In genomic region chr13:51588406-51588949, GRCh38 we compare ENCODE assay signal across 23 cellular contexts. TPM values are rescaled to one million over a fixed set of nuclear protein-coding genes. Genes with fewer than 3 reads are reported as not detected.
DNase-seq lines count a peak whose midpoint lies in the region; ATAC-seq, FAIRE-seq and TF ChIP-seq lines count a peak whose summit lies in the region.
"Had no signal": no experiment of that assay in that cellular context is flagged by ENCODE, and none has a peak within 500 bp of the region (broad histone marks: within the 10 kb centered on the region; RNA-seq: fewer than 3 reads in every experiment).

No MANE protein-coding gene starts in this region.

- peak overlapping the region; percentile 31 for H3K27ac Mint-ChIP-seq in T-helper 1 cell treated with Interleukin-12 subunit alpha and Interleukin-12 subunit beta and Interleukin-4 antibody, amounts not matched to agents 30 μg/mL and 1 μg/mL, for 36 hours
- peak overlapping the region; percentile 13 to 50 (median 14) for H3K27ac Mint-ChIP-seq in IgD-negative memory B cell
- H3K27ac Mint-ChIP-seq: activated CD4-positive, alpha-beta T cell treated with anti-CD3 and anti-CD28 coated beads, Interleukin-2, amount 10 ng/mL, durations not matched to agents 7 days and 5 days had no signal

- TF ChIP-seq POLR2A in H1 (IDR thresholded peaks at IDR 0.05; ENCODE audit: control extremely low read depth in 1 of 2, low read depth in 2 of 2, low read length in 2 of 2) = no peak

- no peak for FAIRE-seq in H1 (lab: Jason Lieb, UNC)
- FAIRE-seq: A204.1, HTR-8/SVneo, TTC549 had no signal

- peak overlapping the region in 1 of 4 experiments; percentile 37; a peak in 2 of 8 replicates for H3K4me3 ChIP-seq in H1 (ENCODE audit: extremely low read depth in 1 of 4, insufficient read depth in 2 of 4, low read depth in 3 of 4, low read length in 4 of 4)
- H3K4me3 ChIP-seq in trophoblast cell (ENCODE audit: low read depth, low read length) = no peak overlapping the region
- H3K4me3 ChIP-seq: esophagus muscularis mucosa, lung, tibial nerve had no signal

- no peaks in the 10 kb centered on the region for H3K79me1 ChIP-seq in H1 (ENCODE audit: low read depth, low read length)
- H3K79me1 ChIP-seq in trophoblast cell (ENCODE audit: low read length) = peaks cover 12% of the 10 kb centered on the region

- no peak overlapping the region for H3K56ac ChIP-seq in H1 (replicated peaks; ENCODE audit: insufficient read length, low read depth, low read length)

- no peak overlapping the region for H3K14ac ChIP-seq in H1 (ENCODE audit: insufficient read length)
- no peak overlapping the region for H3K14ac ChIP-seq in trophoblast cell (ENCODE audit: low read length)

- no peaks in the 10 kb centered on the region for H3K9me3 Mint-ChIP-seq in T-helper 1 cell treated with Interleukin-12 subunit alpha and Interleukin-12 subunit beta and Interleukin-4 antibody, amounts not matched to agents 30 μg/mL and 1 μg/mL, for 36 hours
- H3K9me3 Mint-ChIP-seq in IgD-negative memory B cell = no peaks in the 10 kb centered on the region
- H3K9me3 Mint-ChIP-seq: activated CD4-positive, alpha-beta T cell treated with anti-CD3 and anti-CD28 coated beads, Interleukin-2, amount 10 ng/mL, durations not matched to agents 7 days and 5 days; naive B cell had no signal

- WGBS in H1 (ENCODE audit: extremely low coverage in 1 of 2, insufficient coverage in 1 of 2, insufficient read length in 1 of 2, insufficient replicate concordance in 2 of 2, low coverage in 1 of 2, low lambda C conversion rate in 2 of 2, missing lambda C conversion rate in 1 of 2), 2 experiments = 63% methylated on average over 2 of the region's 2 CpGs; no CpG with 5 or more reads in 1 of the 2 experiments
- WGBS in trophoblast cell (ENCODE audit: extremely low coverage, insufficient coverage, insufficient read length) = no CpG with 5 or more reads among the region's 2 CpGs

- POLR2A ChIA-PET in H1 (lab: Charles Lee; ENCODE audit: partially characterized antibody) = no interaction called here

- no peak overlapping the region for H2AK5ac ChIP-seq in H1 (ENCODE audit: low read depth, low read length)
- H2AK5ac ChIP-seq in trophoblast cell (ENCODE audit: low read length) = no peak overlapping the region

- DNase-seq in T-helper 1 cell = no peak
- DNase-seq in H1 (ENCODE audit: low read depth in 1 of 2, low spot score in 2 of 2) = no peak
- no peak for DNase-seq in trophoblast cell
- no peak for DNase-seq in stimulated activated CD4-positive, alpha-beta T cell treated with anti-CD3 and anti-CD28 coated beads, Interleukin-4, amount 100 ng/mL, for 1 hour
- DNase-seq: activated CD4-positive, alpha-beta T cell treated with anti-CD3 and anti-CD28 coated beads, Interleukin-2, amount 10 ng/mL, durations not matched to agents 7 days and 5 days; activated naive CD4-positive, alpha-beta T cell treated with anti-CD3 and anti-CD28 coated beads, Interleukin-2, amount 50 U/mL, for 16 hours; brain microvascular endothelial cell; C1 segment of cervical spinal cord; DMS153; naive B cell; NCI-H748 treated with DMSO at 0.1 percent for 48 hours; stimulated activated naive CD4-positive, alpha-beta T cell had no signal

- H4K91ac ChIP-seq in H1 (replicated peaks; ENCODE audit: insufficient read length, low read length) (no peak overlapping the region), trophoblast cell (ENCODE audit: low read depth, low read length) (no peak overlapping the region)

- peak overlapping the region; percentile 21; the same call in 1 of the 2 replicates for H2BK15ac ChIP-seq in H1 (ENCODE audit: low read length)

- peak overlapping the region; percentile 56; the same call in 1 of the 2 replicates for H3K18ac ChIP-seq in H1 (ENCODE audit: extremely low read depth, low read length)
- H3K18ac ChIP-seq in trophoblast cell (ENCODE audit: low read length) = no peak overlapping the region

- H2BK120ac ChIP-seq in H1 (replicated peaks; ENCODE audit: low read depth, low read length) = no peak overlapping the region
- H2BK120ac ChIP-seq in trophoblast cell (ENCODE audit: insufficient read depth, low read length, poor library complexity) = no peak overlapping the region

- no peak overlapping the region for H2BK5ac ChIP-seq in H1 (ENCODE audit: low read depth, low read length)
- H2BK5ac ChIP-seq in trophoblast cell (ENCODE audit: low read depth, low read length, poor library complexity) = no peak overlapping the region

- H2BK12ac ChIP-seq in H1 (ENCODE audit: low read depth, low read length) (peak overlapping the region; percentile 60; the same call in 1 of the 2 replicates), trophoblast cell (ENCODE audit: low read length) (no peak overlapping the region)

- TF ChIP-seq CTCF in H1 (IDR thresholded peaks at IDR 0.05; ENCODE audit: control extremely low read depth in 1 of 3, insufficient read depth in 1 of 3, low read depth in 1 of 3, low read length in 3 of 3) = no peak

- no peak overlapping the region for H3K23ac ChIP-seq in H1 (ENCODE audit: insufficient read length)
- H3K23ac ChIP-seq in trophoblast cell (ENCODE audit: low read length) = no peak overlapping the region

- H2AFZ ChIP-seq in H1 (ENCODE audit: low read length) = no peak overlapping the region
- H2AFZ ChIP-seq in trophoblast cell (ENCODE audit: insufficient read depth, low read length, poor library complexity) = no peak overlapping the region

- peaks cover 4% of the 10 kb centered on the region for H3K23me2 ChIP-seq in H1 (ENCODE audit: low read depth, low read length)

- H3K27me3 ChIP-seq in H1 (replicated peaks in 1 of 4; ENCODE audit: control insufficient read depth in 3 of 4, extremely low read depth in 1 of 4, insufficient read depth in 3 of 4, low read length in 3 of 4) = no peaks in the 10 kb centered on the region
- no peaks in the 10 kb centered on the region for H3K27me3 ChIP-seq in trophoblast cell (ENCODE audit: insufficient read depth, low read length)
- H3K27me3 ChIP-seq: brain microvascular endothelial cell, esophagus muscularis mucosa, tibial nerve had no signal

- peak overlapping the region; percentile 16; the same call in 1 of the 2 replicates for H2BK20ac ChIP-seq in H1 (ENCODE audit: low read length)

- H4K12ac ChIP-seq in trophoblast cell (ENCODE audit: low read depth, low read length) = no peak overlapping the region

- ATAC-seq in HG02798 (IDR thresholded peaks at IDR 0.05; ENCODE audit: poor library complexity, unreplicated experiment) = no peak
- no peak for ATAC-seq in GM21367 (IDR thresholded peaks at IDR 0.05; ENCODE audit: unreplicated experiment)
- ATAC-seq: HCT116 had no signal

- H3K36me3 Mint-ChIP-seq in T-helper 1 cell treated with Interleukin-12 subunit alpha and Interleukin-12 subunit beta and Interleukin-4 antibody, amounts not matched to agents 30 μg/mL and 1 μg/mL, for 36 hours (ENCODE audit: low read depth) = peaks cover 5% of the 10 kb centered on the region
- no peaks in the 10 kb centered on the region for H3K36me3 Mint-ChIP-seq in IgD-negative memory B cell
- H3K36me3 Mint-ChIP-seq: naive B cell had no signal

- CTCF ChIA-PET in H1 (lab: Charles Lee; ENCODE audit: partially characterized antibody) = no interaction called here

- peaks cover 3 to 32% (median 15%) of the 10 kb centered on the region in 4 experiments for H3K4me1 ChIP-seq in H1 (replicated peaks in 1 of 4; ENCODE audit: control insufficient read depth in 3 of 4, insufficient read depth in 4 of 4, low read length in 3 of 4)
- H3K4me1 ChIP-seq in trophoblast cell (ENCODE audit: control insufficient read depth in 1 of 2, insufficient read depth in 2 of 2, low read length in 2 of 2) = peaks cover 7 to 10% of the 10 kb centered on the region in 2 experiments

- H3K27me3 Mint-ChIP-seq in T-helper 1 cell treated with Interleukin-12 subunit alpha and Interleukin-12 subunit beta and Interleukin-4 antibody, amounts not matched to agents 30 μg/mL and 1 μg/mL, for 36 hours (ENCODE audit: low read depth) = no peaks in the 10 kb centered on the region
- no peaks in the 10 kb centered on the region for H3K27me3 Mint-ChIP-seq in IgD-negative memory B cell
- H3K27me3 Mint-ChIP-seq: activated CD4-positive, alpha-beta T cell treated with anti-CD3 and anti-CD28 coated beads, Interleukin-2, amount 10 ng/mL, durations not matched to agents 7 days and 5 days; naive B cell had no signal

- H4K5ac ChIP-seq in H1 (ENCODE audit: insufficient read length, low read depth, low read length) = no peak overlapping the region

- H4K20me1 ChIP-seq in H1 (replicated peaks in 1 of 2; ENCODE audit: control insufficient read depth in 1 of 2, insufficient read depth in 2 of 2, low read length in 2 of 2) = peaks cover 4 to 5% of the 10 kb centered on the region in 2 experiments

- H3K27ac ChIP-seq in H1 (ENCODE audit: low read depth, low read length) (no peak overlapping the region), trophoblast cell (ENCODE audit: low read depth, low read length) (no peak overlapping the region)
- H3K27ac ChIP-seq: brain microvascular endothelial cell, esophagus muscularis mucosa had no signal

- TF ChIP-seq EP300 in H1 (IDR thresholded peaks at IDR 0.05; ENCODE audit: borderline replicate concordance in 1 of 2, low read depth in 2 of 2, low read length in 2 of 2) = no peak

- H3K4me3 Mint-ChIP-seq in T-helper 1 cell treated with Interleukin-12 subunit alpha and Interleukin-12 subunit beta and Interleukin-4 antibody, amounts not matched to agents 30 μg/mL and 1 μg/mL, for 36 hours = no peak overlapping the region
- H3K4me3 Mint-ChIP-seq in IgD-negative memory B cell = peak overlapping the region in 2 of 4 donors; percentile 22 to 58
- H3K4me3 Mint-ChIP-seq: activated CD4-positive, alpha-beta T cell treated with anti-CD3 and anti-CD28 coated beads, Interleukin-2, amount 10 ng/mL, durations not matched to agents 7 days and 5 days had no signal

- peaks cover 47% of the 10 kb centered on the region for H3K4me1 Mint-ChIP-seq in T-helper 1 cell treated with Interleukin-12 subunit alpha and Interleukin-12 subunit beta and Interleukin-4 antibody, amounts not matched to agents 30 μg/mL and 1 μg/mL, for 36 hours (ENCODE audit: low read depth)
- H3K4me1 Mint-ChIP-seq in IgD-negative memory B cell = peaks cover 25 to 39% (median 36%) of the 10 kb centered on the region in 3 donors

- TF ChIP-seq RAD21 in H1 (IDR thresholded peaks at IDR 0.05 in 1 of 2, conservative IDR thresholded peaks at IDR 0.05 in 1 of 2; ENCODE audit: low read depth in 2 of 2, low read length in 2 of 2) = no peak

- H3K36me3 ChIP-seq in H1 (ENCODE audit: control insufficient read depth in 2 of 4, insufficient read depth in 4 of 4, low read length in 3 of 4) (no peaks in the 10 kb centered on the region), trophoblast cell (ENCODE audit: control insufficient read depth in 1 of 2, insufficient read depth in 2 of 2, low read length in 2 of 2) (no peaks in the 10 kb centered on the region)
- H3K36me3 ChIP-seq: brain microvascular endothelial cell, esophagus muscularis mucosa, tibial nerve had no signal

- H3K4ac ChIP-seq in H1 (replicated peaks; ENCODE audit: insufficient read length, low read depth, low read length) = no peak overlapping the region
- H3K4ac ChIP-seq in trophoblast cell (ENCODE audit: low read depth, low read length) = peak overlapping the region; percentile 80

- peak overlapping the region; percentile 40 to 42 for H3K4me2 ChIP-seq in H1 (ENCODE audit: insufficient read depth in 1 of 2, low read depth in 2 of 2, low read length in 2 of 2)
- H3K4me2 ChIP-seq in trophoblast cell (ENCODE audit: low read length) = no peak overlapping the region

- peaks cover 9 to 85% of the 10 kb centered on the region in 2 experiments; a peak in 3 of 4 replicates for H3K79me2 ChIP-seq in H1 (ENCODE audit: control insufficient read depth in 1 of 2, insufficient read depth in 2 of 2, low read length in 2 of 2)
- H3K79me2 ChIP-seq in trophoblast cell (ENCODE audit: control insufficient read depth, insufficient read depth, low read length, poor library complexity) = peaks cover 10% of the 10 kb centered on the region

- H3K9me3 ChIP-seq in H1 (ENCODE audit: insufficient read depth in 2 of 2, low read depth in 1 of 2, low read length in 1 of 2) = no peaks in the 10 kb centered on the region
- no peaks in the 10 kb centered on the region for H3K9me3 ChIP-seq in trophoblast cell (ENCODE audit: insufficient read depth, low read depth, low read length)
- H3K9me3 ChIP-seq: esophagus muscularis mucosa, tibial nerve had no signal

- H3K9ac ChIP-seq in H1 (replicated peaks in 1 of 4; ENCODE audit: extremely low read depth in 1 of 4, low read depth in 3 of 4, low read length in 3 of 4) (no peak overlapping the region), trophoblast cell (ENCODE audit: low read length) (no peak overlapping the region)

- H4K8ac ChIP-seq in H1 (ENCODE audit: extremely low read depth, insufficient read depth, low read length) = no peak overlapping the region
- no peak overlapping the region for H4K8ac ChIP-seq in trophoblast cell (ENCODE audit: low read depth, low read length)

RNA-seq across cellular contexts. Expression of gene WDFY2, which starts 4.2 kb away (rescaled TPM):
- polyA plus RNA-seq in IgD-negative memory B cell (6.0 TPM), H1 (2011; rRNA removed) (13.5 and 13.9 TPM in 2 replicates)
- 29.0 and 31.1 TPM in 2 replicates for total RNA-seq in H1 (2021; fragmentation: NEBNext Ultra II Directional; extraction: Animal tissue kit (Norgen Biotek cat#: 25700))
- 18.9 TPM for polyA plus RNA-seq in H1 (2011; cell fraction: cytosol; rRNA removed)
- polyA plus RNA-seq in H1 (2011; cell fraction: nucleus; rRNA removed) = 36.9 TPM
- polyA plus RNA-seq in H1 (2012, experiment 1 of 2) = 16.2 to 20.8 TPM (median 18.3 TPM) in 4 replicates
- 5.1 TPM for polyA plus RNA-seq in H1 (2012, experiment 2 of 2)
- 15.5 TPM for polyA plus RNA-seq in H1 (2013, experiment 1 of 2)
- 14.5 TPM for polyA plus RNA-seq in H1 (2013, experiment 2 of 2)
- polyA minus RNA-seq in H1 (2011; rRNA and poly(A)+ RNA removed) = 38.2 and 40.9 TPM in 2 replicates
- polyA minus RNA-seq in H1 (2011; cell fraction: cytosol; rRNA and poly(A)+ RNA removed) = 16.6 TPM
- polyA minus RNA-seq in H1 (2011; cell fraction: nucleus; rRNA and poly(A)+ RNA removed) = 60.5 TPM
- polyA plus RNA-seq in trophoblast cell (2013) = 14.4 and 15.0 TPM in 2 replicates
